In genomic region chr12:47983541-47984115, GRCh38 we compare ENCODE assay signal across 23 cellular contexts. TPM values are rescaled to one million over a fixed set of nuclear protein-coding genes. Genes with fewer than 3 reads are reported as not detected.
"Had no signal": no experiment of that assay in that cellular context is flagged by ENCODE, and none has a peak within 500 bp of the region (broad histone marks: within the 10 kb centered on the region; RNA-seq: fewer than 3 reads in every experiment).

No MANE protein-coding gene starts in this region.

- H2AFZ ChIP-seq: hepatocyte had no signal

- H3K9me3 Mint-ChIP-seq: endodermal cell; naive B cell; nephron; stimulated activated naive B cell treated with anti-CD40 and anti-IgM and Interleukin-4, amounts not matched to agents 10 μg/mL and 1 μg/mL and 100 μg/mL, for 72 hours; type B pancreatic cell had no signal

- ATAC-seq: left colon, psoas muscle, right lobe of liver had no signal

- H3K9me3 ChIP-seq: psoas muscle, right lobe of liver, suprapubic skin, thyroid gland had no signal

- H3K36me3 ChIP-seq: right lobe of liver, suprapubic skin, thyroid gland had no signal

- H3K27me3 ChIP-seq: hepatocyte, right lobe of liver, thyroid gland had no signal

- H3K27me3 Mint-ChIP-seq: type B pancreatic cell had no signal

- H3K4me3 ChIP-seq: coronary artery, hepatocyte, psoas muscle, right lobe of liver, suprapubic skin, thyroid gland had no signal

- H3K36me3 Mint-ChIP-seq: naive B cell; stimulated activated naive B cell treated with anti-CD40 and anti-IgM and Interleukin-4, amounts not matched to agents 10 μg/mL and 1 μg/mL and 100 μg/mL, for 72 hours; type B pancreatic cell had no signal

- DNase-seq: effector CD4-positive, alpha-beta T cell; endodermal cell; erythroblast; foreskin melanocyte; left colon; mesendoderm; naive B cell; psoas muscle; retina; stimulated activated CD4-positive, alpha-beta T cell treated with anti-CD3 and anti-CD28 coated beads, Interleukin-2, amount 100 ng/mL, for 24 hours; stimulated activated CD4-positive, alpha-beta T cell treated with anti-CD3 and anti-CD28 coated beads, Interleukin-4, amount 100 ng/mL, for 4 hours; stimulated activated naive B cell treated with anti-CD40 and anti-IgM and Interleukin-4, amounts not matched to agents 10 μg/mL and 1 μg/mL and 100 μg/mL, for 72 hours; thyroid gland had no signal

- H3K4me3 Mint-ChIP-seq: endodermal cell; naive B cell; nephron; stimulated activated naive B cell treated with anti-CD40 and anti-IgM and Interleukin-4, amounts not matched to agents 10 μg/mL and 1 μg/mL and 100 μg/mL, for 72 hours; type B pancreatic cell had no signal

- H3K4me1 ChIP-seq: right lobe of liver had no signal

- H3K27ac ChIP-seq: coronary artery, hepatocyte, psoas muscle, right lobe of liver, suprapubic skin, thyroid gland had no signal

- H3K27ac Mint-ChIP-seq: endodermal cell, nephron, type B pancreatic cell had no signal

- H3K4me2 ChIP-seq: hepatocyte had no signal

RNA-seq across cellular contexts. Expression of gene COL2A1, which starts 20.6 kb away (rescaled TPM):
- total RNA-seq: dermis microvascular lymphatic vessel endothelial cell, endothelial cell of umbilical vein, lung microvascular endothelial cell, right lobe of liver, suprapubic skin, thyroid gland had no signal
- polyA plus RNA-seq: endothelial cell of umbilical vein, liver had no signal
